In genomic region chr13:30618938-30619289, GRCh38 we compare ENCODE assay signal across 9 cellular contexts. TPM values are rescaled to one million over a fixed set of nuclear protein-coding genes. Genes with fewer than 3 reads are reported as not detected.
A peak's percentile ranks its signal among the peaks of the same experiment; 100 is the strongest.
DNase-seq lines count a peak whose midpoint lies in the region; ATAC-seq and TF ChIP-seq lines count a peak whose summit lies in the region.
"Had no signal": no experiment of that assay in that cellular context is flagged by ENCODE, and none has a peak within 500 bp of the region (broad histone marks: within the 10 kb centered on the region; RNA-seq: fewer than 3 reads in every experiment).

No MANE protein-coding gene starts in this region.

- in situ Hi-C loops in KBM-7 (cut with MboI; ENCODE audit: low pct_unique_long_range_greater_than_20kb, low sequenced_read_pairs) = no loop called here

- H3K27ac Mint-ChIP-seq in naive thymus-derived CD4-positive, alpha-beta T cell = no peak overlapping the region
- no peak overlapping the region for H3K27ac Mint-ChIP-seq in activated T-helper 1 cell treated with anti-CD3 and anti-CD28 coated beads, Interleukin-12 subunit alpha, Interleukin-12 subunit beta, Interleukin-2, Interleukin-4 antibody, amounts not matched to agents 30 ng/mL and 10 ng/mL and 1 ng/mL, durations not matched to agents 14 hours and 24 hours and 36 hours

- TF ChIP-seq CTCF in AG04449 (IDR thresholded peaks at IDR 0.05; ENCODE audit: insufficient read depth, low read length, missing control alignments) (no peak), coronary artery (IDR thresholded peaks at IDR 0.05) (no peak)

- no peaks in the 10 kb centered on the region for H3K9me3 Mint-ChIP-seq in naive thymus-derived CD4-positive, alpha-beta T cell
- no peaks in the 10 kb centered on the region for H3K9me3 Mint-ChIP-seq in activated T-helper 1 cell treated with anti-CD3 and anti-CD28 coated beads, Interleukin-12 subunit alpha, Interleukin-12 subunit beta, Interleukin-2, Interleukin-4 antibody, amounts not matched to agents 30 ng/mL and 10 ng/mL and 1 ng/mL, durations not matched to agents 14 hours and 24 hours and 36 hours

- intact Hi-C loops in naive thymus-derived CD4-positive, alpha-beta T cell (cut with micrococcal nuclease) = loop anchor here (1.0 to 10.0 kb wide), 4 partner anchors 184 to 1962 kb away; partner anchors contain the start of gene POMP (in 1 of the 2)
- intact Hi-C loops in activated T-helper 1 cell treated with anti-CD3 and anti-CD28 coated beads, Interleukin-12 subunit alpha, Interleukin-12 subunit beta, Interleukin-2, Interleukin-4 antibody, amounts not matched to agents 30 ng/mL and 10 ng/mL and 1 ng/mL, durations not matched to agents 14 hours and 24 hours and 36 hours (cut with micrococcal nuclease) = loop anchor here (1.0 to 5.0 kb wide), 3 partner anchors 8 to 472 kb away; partner anchors contain the start of gene UBE2L5

- no peaks in the 10 kb centered on the region for H3K9me3 ChIP-seq in naive thymus-derived CD4-positive, alpha-beta T cell (ENCODE audit: control insufficient read depth in 2 of 3, low read length in 3 of 3)

- H3K27me3 Mint-ChIP-seq in naive thymus-derived CD4-positive, alpha-beta T cell = no peaks in the 10 kb centered on the region
- H3K27me3 Mint-ChIP-seq in activated T-helper 1 cell treated with anti-CD3 and anti-CD28 coated beads, Interleukin-12 subunit alpha, Interleukin-12 subunit beta, Interleukin-2, Interleukin-4 antibody, amounts not matched to agents 30 ng/mL and 10 ng/mL and 1 ng/mL, durations not matched to agents 14 hours and 24 hours and 36 hours (ENCODE audit: insufficient read depth) = no peaks in the 10 kb centered on the region

- H3K4me1 Mint-ChIP-seq in naive thymus-derived CD4-positive, alpha-beta T cell = peaks cover 20 to 53% (median 37%) of the 10 kb centered on the region in 7 donors
- peaks cover 25% of the 10 kb centered on the region for H3K4me1 Mint-ChIP-seq in activated T-helper 1 cell treated with anti-CD3 and anti-CD28 coated beads, Interleukin-12 subunit alpha, Interleukin-12 subunit beta, Interleukin-2, Interleukin-4 antibody, amounts not matched to agents 30 ng/mL and 10 ng/mL and 1 ng/mL, durations not matched to agents 14 hours and 24 hours and 36 hours (ENCODE audit: low read depth)

- H3K27me3 ChIP-seq in naive thymus-derived CD4-positive, alpha-beta T cell (ENCODE audit: control insufficient read depth in 2 of 2, insufficient read depth in 2 of 2, low read length in 2 of 2) = no peaks in the 10 kb centered on the region

- no peak overlapping the region for H3K4me3 Mint-ChIP-seq in naive thymus-derived CD4-positive, alpha-beta T cell
- no peak overlapping the region for H3K4me3 Mint-ChIP-seq in activated T-helper 1 cell treated with anti-CD3 and anti-CD28 coated beads, Interleukin-12 subunit alpha, Interleukin-12 subunit beta, Interleukin-2, Interleukin-4 antibody, amounts not matched to agents 30 ng/mL and 10 ng/mL and 1 ng/mL, durations not matched to agents 14 hours and 24 hours and 36 hours

- H3K36me3 Mint-ChIP-seq in naive thymus-derived CD4-positive, alpha-beta T cell = peaks cover 8 to 24% (median 12%) of the 10 kb centered on the region in 5 donors
- H3K36me3 Mint-ChIP-seq in activated T-helper 1 cell treated with anti-CD3 and anti-CD28 coated beads, Interleukin-12 subunit alpha, Interleukin-12 subunit beta, Interleukin-2, Interleukin-4 antibody, amounts not matched to agents 30 ng/mL and 10 ng/mL and 1 ng/mL, durations not matched to agents 14 hours and 24 hours and 36 hours (ENCODE audit: low read depth) = peaks cover 20% of the 10 kb centered on the region

- POLR2A ChIA-PET in AG04449 (lab: Yijun Ruan, JAX) = interaction anchor here (0.6 kb wide), 1 partner anchor 266 kb away, joined by 3 read pairs; no protein-coding TSS in a partner anchor
- POLR2A ChIA-PET in naive thymus-derived CD4-positive, alpha-beta T cell (lab: Charles Lee) = interaction anchor here (0.7 to 4.1 kb wide), 7 partner anchors 8 to 1497 kb away, joined by 3 to 66 read pairs (median 12); partner anchors contain the start of gene HMGB1

- CTCF ChIA-PET in AG04449 (lab: Yijun Ruan, JAX) = interaction anchor here (0.6 to 1.5 kb wide), 3 partner anchors 10 to 187 kb away, joined by 3 read pairs; no protein-coding TSS in a partner anchor
- CTCF ChIA-PET in naive thymus-derived CD4-positive, alpha-beta T cell (lab: Charles Lee) = no interaction called here

- no peak for DNase-seq in AG04449 (ENCODE audit: low read depth, low spot score)
- DNase-seq in KBM-7 = peak; percentile 29
- no peak for DNase-seq in coronary artery (ENCODE audit: low spot score)
- DNase-seq in naive thymus-derived CD4-positive, alpha-beta T cell = no peak
- no peak for DNase-seq in activated T-helper 1 cell treated with anti-CD3 and anti-CD28 coated beads, Interleukin-12 subunit alpha, Interleukin-12 subunit beta, Interleukin-2, Interleukin-4 antibody, amounts not matched to agents 30 ng/mL and 10 ng/mL and 1 ng/mL, durations not matched to agents 14 hours and 24 hours and 36 hours (ENCODE audit: low spot score)
- DNase-seq in SHP77 (lab: John Stamatoyannopoulos, UW) = no peak
- DNase-seq in HT-29 (ENCODE audit: low spot score) = no peak
- no peak for DNase-seq in activated CD8-positive, alpha-beta memory T cell treated with anti-CD3 and anti-CD28 coated beads for 24 hours
- DNase-seq: NCI-H2081 had no signal

- ATAC-seq in naive thymus-derived CD4-positive, alpha-beta T cell = no peak

- peaks cover 7 to 15% (median 8%) of the 10 kb centered on the region in 3 experiments for H3K36me3 ChIP-seq in naive thymus-derived CD4-positive, alpha-beta T cell (ENCODE audit: control insufficient read depth in 2 of 3, insufficient read depth in 3 of 3, low read length in 3 of 3)

- peak overlapping the region; percentile 95 to 99 for H3K27ac ChIP-seq in coronary artery
- peak overlapping the region; percentile 97 for H3K27ac ChIP-seq in naive thymus-derived CD4-positive, alpha-beta T cell (ENCODE audit: low read depth, low read length)

- peaks cover 11 to 13% of the 10 kb centered on the region in 2 donors for H3K4me1 ChIP-seq in naive thymus-derived CD4-positive, alpha-beta T cell (ENCODE audit: control insufficient read depth in 2 of 2, insufficient read depth in 2 of 2, low read length in 2 of 2)

- H3K4me3 ChIP-seq in AG04449 (ENCODE audit: low read depth, low read length) (peak overlapping the region; percentile 93), coronary artery (peak overlapping the region; percentile 92)
- H3K4me3 ChIP-seq in naive thymus-derived CD4-positive, alpha-beta T cell (ENCODE audit: low read length) = peak overlapping the region; percentile 79

RNA-seq across cellular contexts. Expression of gene USPL1, which starts 1.2 kb away (rescaled TPM):
- 10 to 100 TPM; 22.4 to 34.7 (median 30.4) TPM for total RNA-seq in naive thymus-derived CD4-positive, alpha-beta T cell
- polyA plus RNA-seq in naive thymus-derived CD4-positive, alpha-beta T cell = 10 to 100 TPM; 17.4 to 21.9 TPM
- total RNA-seq in activated T-helper 1 cell treated with anti-CD3 and anti-CD28 coated beads, Interleukin-12 subunit alpha, Interleukin-12 subunit beta, Interleukin-2, Interleukin-4 antibody, amounts not matched to agents 30 ng/mL and 10 ng/mL and 1 ng/mL, durations not matched to agents 14 hours and 24 hours and 36 hours = 17.2 and 17.5 TPM in 2 replicates
- 14.6 and 16.1 TPM in 2 replicates for total RNA-seq in HT-29 (2014; rRNA removed; shearing (Covaris generic))
